ENCODE assay signal across 1 cellular context in genomic region chr5:135447298-135447929, GRCh38.
TF ChIP-seq lines count a peak whose summit lies in the region.

A gene with protein sequence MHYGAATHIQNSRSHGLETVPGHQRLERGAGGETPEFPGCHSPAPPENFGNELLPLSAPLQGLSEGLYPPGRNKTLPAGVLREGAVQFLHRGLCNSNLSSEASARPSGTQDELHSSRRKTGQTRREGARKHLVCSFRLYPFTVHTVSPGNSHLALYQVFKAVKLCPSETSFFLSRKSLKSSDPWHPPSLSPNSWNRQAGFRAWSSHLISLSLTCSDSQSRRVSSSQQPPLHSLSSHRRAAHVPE (minus strand): TSS chr5:135447348. CDS start chr5:135447108, 240 bp downstream.

TF ChIP-seq in GM12878, 131 proteins besides CTCF, POLR2A, EP300 and RAD21:
- TF ChIP-seq IKZF1 (conservative IDR thresholded peaks at IDR 0.05) (no peak), SRF (IDR thresholded peaks at IDR 0.05; ENCODE audit: low read depth in 2 of 2, low read length in 2 of 2) (no peak), IRF4 (IDR thresholded peaks at IDR 0.05; ENCODE audit: low read depth, low read length) (no peak), IKZF2 (IDR thresholded peaks at IDR 0.05) (no peak), HCFC1 (IDR thresholded peaks at IDR 0.05; ENCODE audit: low read length) (no peak), SKIL (IDR thresholded peaks at IDR 0.05; ENCODE audit: low read depth, poor library complexity, severe bottlenecking) (no peak), CEBPB (IDR thresholded peaks at IDR 0.05; ENCODE audit: borderline replicate concordance in 1 of 2, low read depth in 2 of 2, low read length in 2 of 2) (no peak), NFIC (IDR thresholded peaks at IDR 0.05; ENCODE audit: low read depth, low read length) (no peak), ZNF384 (IDR thresholded peaks at IDR 0.05; ENCODE audit: borderline replicate concordance, low read depth, low read length) (no peak), ZBED1 (IDR thresholded peaks at IDR 0.05; ENCODE audit: borderline replicate concordance) (no peak), TCF12 (IDR thresholded peaks at IDR 0.05; ENCODE audit: low read depth, low read length) (no peak), IRF5 (IDR thresholded peaks at IDR 0.05; ENCODE audit: borderline replicate concordance) (no peak), LARP7 (IDR thresholded peaks at IDR 0.05) (no peak), IRF3 (IDR thresholded peaks at IDR 0.05) (no peak), KLF5 (IDR thresholded peaks at IDR 0.05; ENCODE audit: partially characterized antibody) (no peak), MAX (IDR thresholded peaks at IDR 0.05; ENCODE audit: low read depth, low read length) (no peak), MYC (IDR thresholded peaks at IDR 0.05; ENCODE audit: insufficient read depth, insufficient read length, insufficient replicate concordance, low read length, severe bottlenecking) (no peak)
- TF ChIP-seq, protein P1, sequence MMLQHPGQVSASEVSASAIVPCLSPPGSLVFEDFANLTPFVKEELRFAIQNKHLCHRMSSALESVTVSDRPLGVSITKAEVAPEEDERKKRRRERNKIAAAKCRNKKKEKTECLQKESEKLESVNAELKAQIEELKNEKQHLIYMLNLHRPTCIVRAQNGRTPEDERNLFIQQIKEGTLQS (IDR thresholded peaks at IDR 0.05; ENCODE audit: borderline replicate concordance, extremely low read depth, low read depth, low read length), result no peak
